ENCODE assay signal across 10 cellular contexts in genomic region chr11:45580399-45580798, GRCh38.
DNase-seq lines count a peak whose midpoint lies in the region; ATAC-seq, FAIRE-seq and TF ChIP-seq lines count a peak whose summit lies in the region.
"Had no signal": no experiment of that assay in that cellular context is flagged by ENCODE, and none has a peak within 500 bp of the region (broad histone marks: within the 10 kb centered on the region; RNA-seq: fewer than 3 reads in every experiment).

No MANE protein-coding gene starts in this region.

- H4K5ac ChIP-seq in mesendoderm (ENCODE audit: low read length): no peak overlapping the region

- H3K27ac ChIP-seq in mesendoderm (ENCODE audit: low read depth, low read length) (no peak overlapping the region), body of pancreas (no peak overlapping the region)

- H3K4me2 ChIP-seq in mesendoderm (ENCODE audit: low read length): no peak overlapping the region

- H3K79me2 ChIP-seq in mesendoderm (ENCODE audit: control insufficient read depth, insufficient read depth, low read length): no peaks in the 10 kb centered on the region

- no peak overlapping the region for H3K18ac ChIP-seq in mesendoderm (ENCODE audit: low read length)

- H3K79me1 ChIP-seq in mesendoderm (ENCODE audit: low read length): no peaks in the 10 kb centered on the region

- no peak for TF ChIP-seq POLR2A in body of pancreas (IDR thresholded peaks at IDR 0.05)

- intact Hi-C loops in body of pancreas (cut with DNase I): no loop called here

- H3K9ac ChIP-seq in mesendoderm (ENCODE audit: low read length): no peak overlapping the region

- no peak overlapping the region for H2BK5ac ChIP-seq in mesendoderm (ENCODE audit: low read length)

- ATAC-seq in body of pancreas (no peak), HG02759 (IDR thresholded peaks at IDR 0.05; ENCODE audit: unreplicated experiment) (no peak)
- ATAC-seq: T-cell had no signal

- H3K36me3 ChIP-seq in MG63 (no peaks in the 10 kb centered on the region), bronchial epithelial cell (ENCODE audit: control insufficient read depth, insufficient read depth, low read length) (no peaks in the 10 kb centered on the region), mesendoderm (ENCODE audit: control insufficient read depth, insufficient read depth, low read length) (no peaks in the 10 kb centered on the region), body of pancreas (replicated peaks in 1 of 2; ENCODE audit: insufficient read depth in 1 of 2, low read depth in 2 of 2) (no peaks in the 10 kb centered on the region)

- no CpG with 5 or more reads among the region's 6 CpGs for WGBS in mesendoderm (ENCODE audit: extremely low coverage, insufficient coverage, low lambda C conversion rate)
- 0 to 5% methylated on average over 2 to 6 of the region's 6 CpGs for WGBS in body of pancreas, 2 donors

- H3K23ac ChIP-seq in mesendoderm (ENCODE audit: low read length): no peak overlapping the region

- H3K4me3 ChIP-seq in MG63 (no peak overlapping the region), bronchial epithelial cell (ENCODE audit: low read depth, low read length) (no peak overlapping the region), mesendoderm (ENCODE audit: low read length) (no peak overlapping the region), body of pancreas (no peak overlapping the region)

- H3K27me3 ChIP-seq in MG63 (0 out of 2 replicates have a peak, but pooled peaks cover 3% of the 10 kb centered on the region), bronchial epithelial cell (ENCODE audit: control insufficient read depth, insufficient read depth, low read length) (no peaks in the 10 kb centered on the region), mesendoderm (ENCODE audit: insufficient read depth, low read length, poor library complexity) (no peaks in the 10 kb centered on the region), body of pancreas (no peaks in the 10 kb centered on the region)

- H3K4me1 ChIP-seq in mesendoderm (ENCODE audit: control insufficient read depth, low read depth, low read length): peaks cover 3% of the 10 kb centered on the region
- no peaks in the 10 kb centered on the region for H3K4me1 ChIP-seq in body of pancreas

- H3K56ac ChIP-seq in mesendoderm (ENCODE audit: low read length): no peak overlapping the region

- no peak overlapping the region for H4K8ac ChIP-seq in mesendoderm (ENCODE audit: low read depth, low read length)

- DNase-seq in GM04504 (ENCODE audit: low read depth) (peak; percentile 4), MG63 (peak; percentile 23), bronchial epithelial cell (ENCODE audit: low read depth) (peak; percentile 10), mesendoderm (peak; percentile 65), NCI-H128 (lab: John Stamatoyannopoulos, UW; ENCODE audit: unreplicated experiment) (no peak), NCI-H1092 treated with DMSO at 0.1 percent for 48 hours (lab: John Stamatoyannopoulos, UW) (no peak), body of pancreas (no peak)
- DNase-seq: NCI-H1930, T-cell had no signal

- no peak overlapping the region for H2BK15ac ChIP-seq in mesendoderm (replicated peaks; ENCODE audit: low read depth)

- H2BK120ac ChIP-seq in mesendoderm (ENCODE audit: low read depth, low read length): no peak overlapping the region

- H2AK5ac ChIP-seq in mesendoderm (ENCODE audit: low read length): no peak overlapping the region

- no peak overlapping the region for H3K4ac ChIP-seq in mesendoderm (ENCODE audit: low read depth, low read length)

- FAIRE-seq in bronchial epithelial cell (lab: Jason Lieb, UNC): no peak

- no peaks in the 10 kb centered on the region for H3K9me3 ChIP-seq in MG63
- no peaks in the 10 kb centered on the region for H3K9me3 ChIP-seq in body of pancreas

- TF ChIP-seq CTCF in bronchial epithelial cell (IDR thresholded peaks at IDR 0.05; ENCODE audit: insufficient read depth, low read length, severe bottlenecking) (no peak), body of pancreas (IDR thresholded peaks at IDR 0.05) (no peak)

Comparison
In these comparisons a context has a peak if more than half of its experiments do, and no peak if none do; other contexts are left out.
1. DNase-seq: peak in GM04504 (single experiment), MG63 (single experiment), bronchial epithelial cell (single experiment) and mesendoderm (single experiment); none in NCI-H128 (single experiment), NCI-H1092 treated with DMSO at 0.1 percent for 48 hours (single experiment) and body of pancreas (0 of 4).